12 cellular contexts compared by ENCODE assay signal in the genomic region with DNA sequence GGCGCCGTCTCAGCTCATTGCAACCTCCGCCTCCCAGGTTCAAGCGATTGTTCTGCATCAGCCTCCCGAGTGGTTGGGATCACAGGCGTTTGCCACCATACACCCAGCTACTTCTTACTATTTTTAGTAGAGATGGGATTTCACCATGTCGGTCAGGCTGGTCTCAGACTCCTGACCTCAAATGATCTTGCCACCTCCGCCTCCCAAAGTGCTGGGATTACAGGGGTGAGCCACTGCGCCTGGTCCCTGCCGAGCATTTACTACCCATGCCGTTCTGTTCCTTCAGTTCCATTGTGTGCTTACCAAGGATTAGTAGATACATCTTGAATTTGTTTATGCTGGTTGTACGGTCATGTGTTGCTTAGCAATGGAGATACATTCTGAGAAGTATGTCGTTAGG. TPM values are rescaled to one million over a fixed set of nuclear protein-coding genes. Genes with fewer than 3 reads are reported as not detected.
DNase-seq lines count a peak whose midpoint lies in the region; ATAC-seq and TF ChIP-seq lines count a peak whose summit lies in the region.
"Had no signal": no experiment of that assay in that cellular context is flagged by ENCODE, and none has a peak within 500 bp of the region (broad histone marks: within the 10 kb centered on the region; RNA-seq: fewer than 3 reads in every experiment).

No MANE protein-coding gene starts in this region.

- H3K27me3 ChIP-seq in muscle layer of duodenum (ENCODE audit: low read depth, low read length) (no peaks in the 10 kb centered on the region), transverse colon (no peaks in the 10 kb centered on the region)
- H3K27me3 ChIP-seq: SJSA1 had no signal

- peaks cover 12 to 46% of the 10 kb centered on the region in 2 donors for H3K36me3 Mint-ChIP-seq in activated T-cell treated with anti-CD3 and anti-CD28 coated beads, Interleukin-2, amount 50 U/mL, for 72 hours (ENCODE audit: insufficient read depth in 2 of 2)

- intact Hi-C loops in transverse colon (cut with DNase I; ENCODE audit: low total_unique reads) = no loop called here

- H3K4me1 ChIP-seq in muscle layer of duodenum (ENCODE audit: control insufficient read depth in 1 of 2, insufficient read depth in 2 of 2, low read length in 2 of 2) (peaks cover 42 to 46% of the 10 kb centered on the region in 2 donors), transverse colon (peaks cover 45 to 99% (median 91%) of the 10 kb centered on the region in 4 donors)

- H3K36me3 ChIP-seq in muscle layer of duodenum (ENCODE audit: control insufficient read depth in 1 of 2, insufficient read depth in 2 of 2, low read length in 2 of 2) (peaks cover 0 to 20% of the 10 kb centered on the region in 2 donors), transverse colon (no peaks in the 10 kb centered on the region)

- no peak overlapping the region for H3K4me3 ChIP-seq in muscle layer of duodenum (ENCODE audit: low read depth in 1 of 2, low read length in 2 of 2)
- no peak overlapping the region for H3K4me3 ChIP-seq in transverse colon
- H3K4me3 ChIP-seq: SJSA1 had no signal

- H3K4me3 Mint-ChIP-seq in activated T-cell treated with anti-CD3 and anti-CD28 coated beads, Interleukin-2, amount 50 U/mL, for 72 hours = peak overlapping the region; percentile 73 to 90

- no peak for TF ChIP-seq EP300 in transverse colon (IDR thresholded peaks at IDR 0.05; ENCODE audit: low read depth)

- DNase-seq in activated T-cell treated with anti-CD3 and anti-CD28 coated beads, Interleukin-2, amount 50 U/mL, for 72 hours = no peak
- no peak for DNase-seq in activated T-cell treated with anti-CD3 and anti-CD28 coated beads, Interleukin-2, amount 50 U/mL, for 1 hour
- DNase-seq in amniotic epithelial cell (ENCODE audit: low read depth) (peak; percentile 52), transverse colon (no peak), iPS-NIHi7 (ENCODE audit: extremely low spot score) (no peak), DMS79 (lab: John Stamatoyannopoulos, UW) (no peak)
- DNase-seq: AML-193, left colon, NCI-H1694 treated with DMSO at 0.1 percent for 48 hours had no signal

- H3K4me1 Mint-ChIP-seq in activated T-cell treated with anti-CD3 and anti-CD28 coated beads, Interleukin-2, amount 50 U/mL, for 72 hours (ENCODE audit: low read depth) = peaks cover 100% of the 10 kb centered on the region

- 89 to 90% methylated on average over 2 to 13 of the region's 13 CpGs for WGBS in transverse colon (ENCODE audit: low coverage in 1 of 2), 2 donors

- peak overlapping the region; percentile 57 for H3K27ac ChIP-seq in muscle layer of duodenum (ENCODE audit: low read length)
- peak overlapping the region; percentile 93 to 99 (median 98) for H3K27ac ChIP-seq in transverse colon
- H3K27ac ChIP-seq: SJSA1 had no signal

- H3K9me3 Mint-ChIP-seq in activated T-cell treated with anti-CD3 and anti-CD28 coated beads, Interleukin-2, amount 50 U/mL, for 72 hours = no peaks in the 10 kb centered on the region

- H3K27me3 Mint-ChIP-seq in activated T-cell treated with anti-CD3 and anti-CD28 coated beads, Interleukin-2, amount 50 U/mL, for 72 hours (ENCODE audit: low read depth) = no peaks in the 10 kb centered on the region

- H3K9me3 ChIP-seq in muscle layer of duodenum (ENCODE audit: control insufficient read depth in 1 of 2, low read length in 2 of 2) (no peaks in the 10 kb centered on the region), transverse colon (no peaks in the 10 kb centered on the region)
- H3K9me3 ChIP-seq: SJSA1 had no signal

- ATAC-seq in activated T-cell treated with anti-CD3 and anti-CD28 coated beads, Interleukin-2, amount 50 U/mL, for 72 hours (replicated peaks in 1 of 2) = no peak
- ATAC-seq in GM19455 (IDR thresholded peaks at IDR 0.05; ENCODE audit: unreplicated experiment) = no peak
- ATAC-seq: left colon had no signal

- TF ChIP-seq CTCF in transverse colon (IDR thresholded peaks at IDR 0.05) = no peak

- peak overlapping the region; percentile 97 for H3K27ac Mint-ChIP-seq in activated T-cell treated with anti-CD3 and anti-CD28 coated beads, Interleukin-2, amount 50 U/mL, for 72 hours

- no peak for TF ChIP-seq POLR2A in transverse colon (IDR thresholded peaks at IDR 0.05)

- in situ Hi-C loops in transverse colon (cut with MboI; ENCODE audit: low pct_ligation_motif_present in 1 of 4, low pct_unique_long_range_greater_than_20kb in 1 of 4, low sequenced_read_pairs in 3 of 4) = loop anchor here in 1 of 4 donors (10.0 kb wide), 1 partner anchor 96 kb away; no protein-coding TSS in a partner anchor

RNA-seq across cellular contexts. Expression of a gene that starts 10.3 kb away (rescaled TPM):
- total RNA-seq in activated T-cell treated with anti-CD3 and anti-CD28 coated beads, Interleukin-2, amount 50 U/mL, for 72 hours = 100 to 1,000 TPM; 208 to 246 TPM
- 100 to 1,000 TPM in 3 of 4 donors, 10 to 100 TPM in 1; 90.5 to 190 (median 138) TPM for total RNA-seq in transverse colon
